Comparison of ENCODE assay signal across 2 cellular contexts in genomic region chr12:75549989-75550388, GRCh38.
TF ChIP-seq lines count a peak whose summit lies in the region.

No MANE protein-coding gene starts in this region.

TF ChIP-seq in SK-N-SH treated with all-trans-retinoic acid at 6 μM for 48 hours, 23 proteins besides CTCF, POLR2A, EP300 and RAD21:
- TF ChIP-seq, protein P1, sequence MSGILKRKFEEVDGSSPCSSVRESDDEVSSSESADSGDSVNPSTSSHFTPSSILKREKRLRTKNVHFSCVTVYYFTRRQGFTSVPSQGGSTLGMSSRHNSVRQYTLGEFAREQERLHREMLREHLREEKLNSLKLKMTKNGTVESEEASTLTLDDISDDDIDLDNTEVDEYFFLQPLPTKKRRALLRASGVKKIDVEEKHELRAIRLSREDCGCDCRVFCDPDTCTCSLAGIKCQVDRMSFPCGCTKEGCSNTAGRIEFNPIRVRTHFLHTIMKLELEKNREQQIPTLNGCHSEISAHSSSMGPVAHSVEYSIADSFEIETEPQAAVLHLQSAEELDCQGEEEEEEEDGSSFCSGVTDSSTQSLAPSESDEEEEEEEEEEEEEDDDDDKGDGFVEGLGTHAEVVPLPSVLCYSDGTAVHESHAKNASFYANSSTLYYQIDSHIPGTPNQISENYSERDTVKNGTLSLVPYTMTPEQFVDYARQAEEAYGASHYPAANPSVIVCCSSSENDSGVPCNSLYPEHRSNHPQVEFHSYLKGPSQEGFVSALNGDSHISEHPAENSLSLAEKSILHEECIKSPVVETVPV (CRISPR knock-in tag; IDR thresholded peaks at IDR 0.05) = no peak
- no peak for TF ChIP-seq ZC3H10 (CRISPR knock-in tag; IDR thresholded peaks at IDR 0.05)
- TF ChIP-seq, protein P2, sequence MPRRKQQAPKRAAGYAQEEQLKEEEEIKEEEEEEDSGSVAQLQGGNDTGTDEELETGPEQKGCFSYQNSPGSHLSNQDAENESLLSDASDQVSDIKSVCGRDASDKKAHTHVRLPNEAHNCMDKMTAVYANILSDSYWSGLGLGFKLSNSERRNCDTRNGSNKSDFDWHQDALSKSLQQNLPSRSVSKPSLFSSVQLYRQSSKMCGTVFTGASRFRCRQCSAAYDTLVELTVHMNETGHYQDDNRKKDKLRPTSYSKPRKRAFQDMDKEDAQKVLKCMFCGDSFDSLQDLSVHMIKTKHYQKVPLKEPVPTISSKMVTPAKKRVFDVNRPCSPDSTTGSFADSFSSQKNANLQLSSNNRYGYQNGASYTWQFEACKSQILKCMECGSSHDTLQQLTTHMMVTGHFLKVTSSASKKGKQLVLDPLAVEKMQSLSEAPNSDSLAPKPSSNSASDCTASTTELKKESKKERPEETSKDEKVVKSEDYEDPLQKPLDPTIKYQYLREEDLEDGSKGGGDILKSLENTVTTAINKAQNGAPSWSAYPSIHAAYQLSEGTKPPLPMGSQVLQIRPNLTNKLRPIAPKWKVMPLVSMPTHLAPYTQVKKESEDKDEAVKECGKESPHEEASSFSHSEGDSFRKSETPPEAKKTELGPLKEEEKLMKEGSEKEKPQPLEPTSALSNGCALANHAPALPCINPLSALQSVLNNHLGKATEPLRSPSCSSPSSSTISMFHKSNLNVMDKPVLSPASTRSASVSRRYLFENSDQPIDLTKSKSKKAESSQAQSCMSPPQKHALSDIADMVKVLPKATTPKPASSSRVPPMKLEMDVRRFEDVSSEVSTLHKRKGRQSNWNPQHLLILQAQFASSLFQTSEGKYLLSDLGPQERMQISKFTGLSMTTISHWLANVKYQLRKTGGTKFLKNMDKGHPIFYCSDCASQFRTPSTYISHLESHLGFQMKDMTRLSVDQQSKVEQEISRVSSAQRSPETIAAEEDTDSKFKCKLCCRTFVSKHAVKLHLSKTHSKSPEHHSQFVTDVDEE (CRISPR knock-in tag; IDR thresholded peaks at IDR 0.05) = no peak
- TF ChIP-seq ZNF8 (CRISPR knock-in tag; IDR thresholded peaks at IDR 0.05) = no peak
- TF ChIP-seq RARB (CRISPR knock-in tag; IDR thresholded peaks at IDR 0.05) = no peak
- no peak for TF ChIP-seq PPARA (CRISPR knock-in tag; IDR thresholded peaks at IDR 0.05; ENCODE audit: borderline replicate concordance)
- no peak for TF ChIP-seq CSDC2 (CRISPR knock-in tag; IDR thresholded peaks at IDR 0.05)
- TF ChIP-seq BACH2 (CRISPR knock-in tag; IDR thresholded peaks at IDR 0.05; ENCODE audit: borderline replicate concordance) = no peak
- no peak for TF ChIP-seq ZNF70 (CRISPR knock-in tag; IDR thresholded peaks at IDR 0.05)
- no peak for TF ChIP-seq ESRRG (CRISPR knock-in tag; IDR thresholded peaks at IDR 0.05)
- no peak for TF ChIP-seq ZFP30 (CRISPR knock-in tag; IDR thresholded peaks at IDR 0.05)
- no peak for TF ChIP-seq SNAI2 (CRISPR knock-in tag; IDR thresholded peaks at IDR 0.05)
TF ChIP-seq in SK-N-SH treated with all-trans-retinoic acid at 6 μM for 48 hours: peak in this region for 0.

TF ChIP-seq in SK-N-SH, 30 proteins besides CTCF, POLR2A, EP300 and RAD21:
- TF ChIP-seq FOSL2 (IDR thresholded peaks at IDR 0.05; ENCODE audit: borderline replicate concordance, low read depth) = no peak
- TF ChIP-seq POLR2AphosphoS5 (IDR thresholded peaks at IDR 0.05; ENCODE audit: low read depth, low read length) = no peak
